Comparison of ENCODE assay signal across 37 cellular contexts in genomic region chr14:67727361-67727760, GRCh38. TPM values are rescaled to one million over a fixed set of nuclear protein-coding genes. Genes with fewer than 3 reads are reported as not detected.
"Had no signal": no experiment of that assay in that cellular context is flagged by ENCODE, and none has a peak within 500 bp of the region (broad histone marks: within the 10 kb centered on the region; RNA-seq: fewer than 3 reads in every experiment).

No MANE protein-coding gene starts in this region.

- H3K4me3 ChIP-seq: MG63 had no signal

- H3K27me3 ChIP-seq: MG63 had no signal

- DNase-seq: Karpas-422, Kasumi-1, MG63, MM.1S, MV-4-11, NCI-H1048, NCI-H1092, NCI-H1092 treated with DMSO at 0.1 percent for 48 hours, NCI-H1105, NCI-H1105 treated with DMSO at 0.1 percent for 48 hours, NCI-H1417, NCI-H1417 treated with DMSO at 0.1 percent for 48 hours, NCI-H1436, NCI-H1436 treated with DMSO at 0.1 percent for 48 hours, NCI-H146, NCI-H1694, NCI-H1694 treated with DMSO at 0.1 percent for 48 hours, NCI-H187, NCI-H187 treated with DMSO at 0.1 percent for 48 hours, NCI-H1930, NCI-H2029, NCI-H2029 treated with DMSO at 0.1 percent for 48 hours, NCI-H2081, NCI-H2081 treated with DMSO at 0.1 percent for 48 hours, NCI-H2107, NCI-H2171, NCI-H2171 treated with DMSO at 0.1 percent for 48 hours, NCI-H2227 treated with DMSO at 0.1 percent for 48 hours, NCI-H226, NCI-H345, NCI-H446, NCI-H446 treated with DMSO at 0.1 percent for 48 hours, NCI-H510A, NCI-H510A treated with DMSO at 0.1 percent for 48 hours had no signal

- H3K9me3 ChIP-seq: MG63 had no signal

- H3K36me3 ChIP-seq: MG63 had no signal

RNA-seq across cellular contexts. Expression of gene RDH12, which starts 25.7 kb away (rescaled TPM):
- total RNA-seq: LHCN-M2, MCF 10A, NCI-H460 had no signal
